Comparison of ENCODE assay signal across 8 cellular contexts in genomic region chr14:96362965-96363750, GRCh38. TPM values are rescaled to one million over a fixed set of nuclear protein-coding genes. Genes with fewer than 3 reads are reported as not detected.
DNase-seq lines count a peak whose midpoint lies in the region; TF ChIP-seq lines count a peak whose summit lies in the region.

ATG2B (minus strand) TSS chr14:96363341; CDS start chr14:96362976, 365 bp downstream.
GSKIP (plus strand) TSS chr14:96363526; CDS start chr14:96382248, 18,722 bp downstream.

- H3K36me3 ChIP-seq in ES-I3 (ENCODE audit: insufficient read depth, low read length) (no peaks in the 10 kb centered on the region), HAP-1 (replicated peaks) (no peaks in the 10 kb centered on the region; the same call in 1 of the 2 replicates), MM.1S (replicated peaks; ENCODE audit: insufficient read depth, low read length) (no peaks in the 10 kb centered on the region), neural progenitor cell (no peaks in the 10 kb centered on the region), stomach smooth muscle (ENCODE audit: control insufficient read depth in 2 of 2, insufficient read depth in 2 of 2, low read length in 2 of 2) (no peaks in the 10 kb centered on the region)

- H3K9me3 ChIP-seq in ES-I3 (ENCODE audit: control insufficient read depth, insufficient read depth, low read length): no peaks in the 10 kb centered on the region
- no peaks in the 10 kb centered on the region for H3K9me3 ChIP-seq in HAP-1
- H3K9me3 ChIP-seq in MM.1S (replicated peaks; ENCODE audit: insufficient read depth, low read length): no peaks in the 10 kb centered on the region
- H3K9me3 ChIP-seq in neural progenitor cell (ENCODE audit: low read depth): no peaks in the 10 kb centered on the region
- H3K9me3 ChIP-seq in stomach smooth muscle (ENCODE audit: control insufficient read depth in 2 of 2, low read length in 2 of 2): no peaks in the 10 kb centered on the region

- no peaks in the 10 kb centered on the region for H3K9me3 Mint-ChIP-seq in neural progenitor cell

- H3K27ac Mint-ChIP-seq in neural progenitor cell: peak within 1 kb of the TSS; percentile 5

- peak within 1 kb of the TSS; percentile 58 for H2AFZ ChIP-seq in MM.1S (ENCODE audit: low read length)
- H2AFZ ChIP-seq in neural progenitor cell (replicated peaks): peak within 1 kb of the TSS; percentile 64

- no peaks in the 10 kb centered on the region for H3F3A ChIP-seq in MM.1S (ENCODE audit: insufficient read depth, low read length)
- peaks cover 14% of the 10 kb centered on the region for H3F3A ChIP-seq in neural progenitor cell (ENCODE audit: low read depth)

- peaks cover 38% of the 10 kb centered on the region for H3K4me1 Mint-ChIP-seq in neural progenitor cell

- peaks cover 48% of the 10 kb centered on the region for H3K79me2 ChIP-seq in MM.1S (ENCODE audit: low read length)
- peaks cover 92% of the 10 kb centered on the region for H3K79me2 ChIP-seq in neural progenitor cell (ENCODE audit: low read depth)

- H3K4me2 ChIP-seq in MM.1S (ENCODE audit: low read depth, low read length): peak within 1 kb of the TSS; percentile 70
- H3K4me2 ChIP-seq in neural progenitor cell: peak within 1 kb of the TSS; percentile 92

- H3K27me3 Mint-ChIP-seq in neural progenitor cell (ENCODE audit: insufficient read depth, low read depth): no peaks in the 10 kb centered on the region

- H3K9ac ChIP-seq in ES-I3 (ENCODE audit: low read depth, low read length) (peak within 1 kb of the TSS; percentile 99), MM.1S (ENCODE audit: low read length) (peak within 1 kb of the TSS; percentile 76), neural progenitor cell (peak within 1 kb of the TSS; percentile 77), stomach smooth muscle (ENCODE audit: low read length in 2 of 2) (peak within 1 kb of the TSS; percentile 88)

- peak within 1 kb of the TSS; percentile 65 for H3K27ac ChIP-seq in MM.1S (ENCODE audit: low read length)
- H3K27ac ChIP-seq in neural progenitor cell: peak within 1 kb of the TSS; percentile 75
- H3K27ac ChIP-seq in stomach smooth muscle (ENCODE audit: low read length): peak within 1 kb of the TSS; percentile 81

- H3K4me1 ChIP-seq in ES-I3 (ENCODE audit: insufficient read depth, low read length) (peaks cover 10% of the 10 kb centered on the region; the same call in 1 of the 2 replicates), HAP-1 (peaks cover 16% of the 10 kb centered on the region), MM.1S (ENCODE audit: low read length) (peaks cover 5% of the 10 kb centered on the region; the same call in 1 of the 2 replicates), neural progenitor cell (peaks cover 16% of the 10 kb centered on the region), stomach smooth muscle (ENCODE audit: control insufficient read depth, insufficient read depth, low read length) (peaks cover 11% of the 10 kb centered on the region)

- H3K4me3 ChIP-seq in HAP-1 (peak within 1 kb of the TSS; percentile 93), MM.1S (ENCODE audit: low read length) (peak within 1 kb of the TSS; percentile 73), foreskin fibroblast (ENCODE audit: low read depth in 1 of 2, low read length in 2 of 2) (peak within 1 kb of the TSS; percentile 89 to 94), neural progenitor cell (peak within 1 kb of the TSS; percentile 71), stomach smooth muscle (ENCODE audit: low read length in 2 of 2) (peak within 1 kb of the TSS; percentile 83 to 94)

- TF ChIP-seq CTCF in MM.1S (IDR thresholded peaks at IDR 0.05; ENCODE audit: low read length) (no peak), foreskin fibroblast (IDR thresholded peaks at IDR 0.05; ENCODE audit: low read depth, low read length) (no peak), neural progenitor cell (IDR thresholded peaks at IDR 0.05) (no peak)

- in situ Hi-C loops in HAP-1 (cut with MboI; ENCODE audit: low sequenced_read_pairs): no loop called here

- peak; percentile 83 to 96 for DNase-seq in HAP-1 (ENCODE audit: low spot score in 2 of 2)
- DNase-seq in MM.1S: peak; percentile 79
- peak; percentile 84 for DNase-seq in SIG-M5 treated with dmso at 0.1 percent for 504 hours (lab: John Stamatoyannopoulos, UW; ENCODE audit: unreplicated experiment)
- DNase-seq in activated gamma-delta T cell treated with Interleukin-2 at 50 U/mL for 16 hours: peak; percentile 97
- peak; percentile 89 to 97 for DNase-seq in foreskin fibroblast
- DNase-seq in neural progenitor cell (ENCODE audit: low spot score): peak; percentile 99

- H3K27me3 ChIP-seq in HAP-1 (ENCODE audit: low read depth) (no peaks in the 10 kb centered on the region), MM.1S (replicated peaks; ENCODE audit: insufficient read depth, low read length) (no peaks in the 10 kb centered on the region), neural progenitor cell (no peaks in the 10 kb centered on the region), stomach smooth muscle (ENCODE audit: control insufficient read depth in 1 of 2, insufficient read depth in 2 of 2, low read length in 2 of 2) (no peaks in the 10 kb centered on the region)

- H3K4me3 Mint-ChIP-seq in neural progenitor cell: peak within 1 kb of the TSS; percentile 95

- no peaks in the 10 kb centered on the region for H4K20me1 ChIP-seq in MM.1S (ENCODE audit: insufficient read depth, low read length)
- H4K20me1 ChIP-seq in neural progenitor cell (ENCODE audit: low read depth): peaks cover 51% of the 10 kb centered on the region

- H3K9me2 ChIP-seq in MM.1S (replicated peaks; ENCODE audit: insufficient read depth, low read length): no peaks in the 10 kb centered on the region

- no peaks in the 10 kb centered on the region for H3K36me3 Mint-ChIP-seq in neural progenitor cell

RNA-seq across cellular contexts. Expression of gene ATG2B, which starts in this region (rescaled TPM):
- 11.9 and 12.3 TPM in 2 replicates for total RNA-seq in neural progenitor cell (ENCODE audit: low replicate concordance)

RNA-seq across cellular contexts. Expression of gene GSKIP, which starts in this region (rescaled TPM):
- total RNA-seq in neural progenitor cell (ENCODE audit: low replicate concordance): 48.4 and 73.2 TPM in 2 replicates

Comparison
In these comparisons a context has a peak if more than half of its experiments do, and no peak if none do; other contexts are left out.
1. Peak in every context shown above with its lines: DNase-seq, H3K4me3 ChIP-seq and H3K27ac ChIP-seq.